16 cellular contexts compared by ENCODE assay signal in genomic region chr6:168104636-168105035, GRCh38. TPM values are rescaled to one million over a fixed set of nuclear protein-coding genes. Genes with fewer than 3 reads are reported as not detected.
DNase-seq lines count a peak whose midpoint lies in the region; ATAC-seq and TF ChIP-seq lines count a peak whose summit lies in the region.
"Had no signal": no experiment of that assay in that cellular context is flagged by ENCODE, and none has a peak within 500 bp of the region (broad histone marks: within the 10 kb centered on the region; RNA-seq: fewer than 3 reads in every experiment).

No MANE protein-coding gene starts in this region.

- no peaks in the 10 kb centered on the region for H3K36me3 Mint-ChIP-seq in activated naive CD4-positive, alpha-beta T cell treated with anti-CD3 and anti-CD28 coated beads, Interleukin-2, amount 50 U/mL, for 24 hours
- no peaks in the 10 kb centered on the region for H3K36me3 Mint-ChIP-seq in activated naive CD4-positive, alpha-beta T cell treated with anti-CD3 and anti-CD28 coated beads, Interleukin-2, amount 10 ng/mL, durations not matched to agents 7 days and 5 days
- H3K36me3 Mint-ChIP-seq: CD8-positive, alpha-beta memory T cell had no signal

- no peak for DNase-seq in activated naive CD4-positive, alpha-beta T cell treated with anti-CD3 and anti-CD28 coated beads, Interleukin-2, amount 10 ng/mL, durations not matched to agents 7 days and 5 days
- DNase-seq in RWPE2 (ENCODE audit: low spot score): peak; percentile 36
- DNase-seq in posterior vena cava (ENCODE audit: low spot score): peak; percentile 68
- peak; percentile 9 to 13 for DNase-seq in aorta
- DNase-seq in tibial nerve (ENCODE audit: low spot score in 2 of 2): no peak
- DNase-seq in UCSD-AML1 (lab: John Stamatoyannopoulos, UW; ENCODE audit: unreplicated experiment): no peak
- DNase-seq: 8988T, AML-193, Caco-2, DND-41, GDM1 had no signal

- H3K27ac ChIP-seq in RWPE2 (ENCODE audit: poor library complexity, severe bottlenecking) (no peak overlapping the region), aorta (ENCODE audit: low read depth in 1 of 2, low read length in 2 of 2) (no peak overlapping the region), tibial nerve (no peak overlapping the region)
- H3K27ac ChIP-seq: BLaER1, HL-60 had no signal

- peaks cover 23% of the 10 kb centered on the region for H3K27me3 ChIP-seq in RWPE2 (ENCODE audit: insufficient read depth, poor library complexity, severe bottlenecking)
- H3K27me3 ChIP-seq in aorta (ENCODE audit: control insufficient read depth in 1 of 2, insufficient read depth in 2 of 2, low read length in 1 of 2): no peaks in the 10 kb centered on the region
- H3K27me3 ChIP-seq in tibial nerve: peaks cover 0 to 35% of the 10 kb centered on the region in 2 donors

- CTCF ChIA-PET in activated naive CD4-positive, alpha-beta T cell treated with anti-CD3 and anti-CD28 coated beads, Interleukin-2, amount 10 ng/mL, durations not matched to agents 7 days and 5 days (lab: Charles Lee): no interaction called here

- peaks cover 29% of the 10 kb centered on the region for H3K27me3 Mint-ChIP-seq in activated naive CD4-positive, alpha-beta T cell treated with anti-CD3 and anti-CD28 coated beads, Interleukin-2, amount 50 U/mL, for 24 hours
- peaks cover 55% of the 10 kb centered on the region for H3K27me3 Mint-ChIP-seq in activated naive CD4-positive, alpha-beta T cell treated with anti-CD3 and anti-CD28 coated beads, Interleukin-2, amount 10 ng/mL, durations not matched to agents 7 days and 5 days

- no peaks in the 10 kb centered on the region for H3K9me3 Mint-ChIP-seq in activated naive CD4-positive, alpha-beta T cell treated with anti-CD3 and anti-CD28 coated beads, Interleukin-2, amount 50 U/mL, for 24 hours
- no peaks in the 10 kb centered on the region for H3K9me3 Mint-ChIP-seq in activated naive CD4-positive, alpha-beta T cell treated with anti-CD3 and anti-CD28 coated beads, Interleukin-2, amount 10 ng/mL, durations not matched to agents 7 days and 5 days

- ATAC-seq in RWPE2 (ENCODE audit: low read depth) (no peak), aorta (ENCODE audit: low FRiP score) (no peak)
- ATAC-seq: HCT116 had no signal

- no peak for TF ChIP-seq CTCF in RWPE2 (IDR thresholded peaks at IDR 0.05; ENCODE audit: poor library complexity, severe bottlenecking)
- no peak for TF ChIP-seq CTCF in tibial nerve (IDR thresholded peaks at IDR 0.05)

- intact Hi-C loops in posterior vena cava (cut with DNase I): no loop called here
- intact Hi-C loops in aorta (cut with DNase I): no loop called here

- WGBS in aorta, 2 donors: 92% methylated on average over 10 of the region's 10 CpGs
- whole genome bisulfite sequencing in tibial nerve, 2 donors: 92 to 97% methylated on average over 10 of the region's 10 CpGs

- H3K36me3 ChIP-seq in RWPE2 (ENCODE audit: low read depth): no peaks in the 10 kb centered on the region
- H3K36me3 ChIP-seq in aorta (ENCODE audit: control insufficient read depth in 1 of 2, insufficient read depth in 2 of 2, low read length in 1 of 2): no peaks in the 10 kb centered on the region
- H3K36me3 ChIP-seq in tibial nerve: no peaks in the 10 kb centered on the region
- H3K36me3 ChIP-seq: BLaER1 had no signal

- peak overlapping the region; percentile 15 for H3K27ac Mint-ChIP-seq in activated naive CD4-positive, alpha-beta T cell treated with anti-CD3 and anti-CD28 coated beads, Interleukin-2, amount 50 U/mL, for 24 hours
- no peak overlapping the region for H3K27ac Mint-ChIP-seq in activated naive CD4-positive, alpha-beta T cell treated with anti-CD3 and anti-CD28 coated beads, Interleukin-2, amount 10 ng/mL, durations not matched to agents 7 days and 5 days

- H3K9me3 ChIP-seq in RWPE2 (ENCODE audit: severe bottlenecking): no peaks in the 10 kb centered on the region
- H3K9me3 ChIP-seq in aorta (ENCODE audit: control insufficient read depth, low read length): no peaks in the 10 kb centered on the region
- H3K9me3 ChIP-seq in tibial nerve: no peaks in the 10 kb centered on the region
- H3K9me3 ChIP-seq: BLaER1, Caco-2 had no signal

- H3K4me1 Mint-ChIP-seq in activated naive CD4-positive, alpha-beta T cell treated with anti-CD3 and anti-CD28 coated beads, Interleukin-2, amount 50 U/mL, for 24 hours: no peaks in the 10 kb centered on the region
- no peaks in the 10 kb centered on the region for H3K4me1 Mint-ChIP-seq in activated naive CD4-positive, alpha-beta T cell treated with anti-CD3 and anti-CD28 coated beads, Interleukin-2, amount 10 ng/mL, durations not matched to agents 7 days and 5 days
- H3K4me1 Mint-ChIP-seq: CD8-positive, alpha-beta memory T cell had no signal

- H3K4me3 Mint-ChIP-seq in activated naive CD4-positive, alpha-beta T cell treated with anti-CD3 and anti-CD28 coated beads, Interleukin-2, amount 50 U/mL, for 24 hours: no peak overlapping the region
- no peak overlapping the region for H3K4me3 Mint-ChIP-seq in activated naive CD4-positive, alpha-beta T cell treated with anti-CD3 and anti-CD28 coated beads, Interleukin-2, amount 10 ng/mL, durations not matched to agents 7 days and 5 days
- H3K4me3 Mint-ChIP-seq: CD8-positive, alpha-beta memory T cell had no signal

- TF ChIP-seq EP300 in tibial nerve (IDR thresholded peaks at IDR 0.05): no peak

- H3K4me3 ChIP-seq in RWPE2 (ENCODE audit: severe bottlenecking) (no peak overlapping the region), aorta (ENCODE audit: low read length in 2 of 2) (no peak overlapping the region), tibial nerve (no peak overlapping the region)
- H3K4me3 ChIP-seq: BLaER1 had no signal

- no peak for TF ChIP-seq POLR2A in tibial nerve (IDR thresholded peaks at IDR 0.05)

- H3K4me1 ChIP-seq in RWPE2 (ENCODE audit: insufficient read depth, poor library complexity, severe bottlenecking) (no peaks in the 10 kb centered on the region), aorta (ENCODE audit: control insufficient read depth in 1 of 2, insufficient read depth in 2 of 2, low read length in 2 of 2) (no peaks in the 10 kb centered on the region), tibial nerve (peaks cover 0 to 34% (median 2%) of the 10 kb centered on the region in 4 donors)
- H3K4me1 ChIP-seq: BLaER1, Caco-2 had no signal

RNA-seq across cellular contexts. Expression of gene FRMD1, which starts 25.6 kb away (rescaled TPM):
- total RNA-seq in posterior vena cava (under 1 TPM in 1 of 2 donors, not detected in 1; 0.14 TPM), aorta (under 1 TPM; 0.06 to 0.19 TPM), tibial nerve (10 to 100 TPM in 3 of 4 donors, 1 to 10 TPM in 1; 9.9 to 14.4 (median 12.5) TPM)
- polyA plus RNA-seq in aorta: under 1 TPM; 0.03 to 0.38 TPM
- total RNA-seq: CD8-positive, alpha-beta memory T cell had no signal
- polyA plus RNA-seq: CD8-positive, alpha-beta memory T cell had no signal

Comparison
In these comparisons a context has a peak if more than half of its experiments do, and no peak if none do; other contexts are left out.
1. DNase-seq: peak in RWPE2 (single experiment), posterior vena cava (single experiment) and aorta (2 of 2); none in activated naive CD4-positive, alpha-beta T cell treated with anti-CD3 and anti-CD28 coated beads, Interleukin-2, amount 10 ng/mL, durations not matched to agents 7 days and 5 days (single experiment), tibial nerve (0 of 2) and UCSD-AML1 (single experiment).
2. RNA of gene FRMD1, which starts 25.6 kb away (total RNA-seq): 9.9 to 14.4 TPM in tibial nerve; 0.06 to 0.19 TPM in aorta and 0.14 TPM in posterior vena cava; every median in the first group is over 4 times any median in the second.